15 cellular contexts compared by ENCODE assay signal in the genomic region with DNA sequence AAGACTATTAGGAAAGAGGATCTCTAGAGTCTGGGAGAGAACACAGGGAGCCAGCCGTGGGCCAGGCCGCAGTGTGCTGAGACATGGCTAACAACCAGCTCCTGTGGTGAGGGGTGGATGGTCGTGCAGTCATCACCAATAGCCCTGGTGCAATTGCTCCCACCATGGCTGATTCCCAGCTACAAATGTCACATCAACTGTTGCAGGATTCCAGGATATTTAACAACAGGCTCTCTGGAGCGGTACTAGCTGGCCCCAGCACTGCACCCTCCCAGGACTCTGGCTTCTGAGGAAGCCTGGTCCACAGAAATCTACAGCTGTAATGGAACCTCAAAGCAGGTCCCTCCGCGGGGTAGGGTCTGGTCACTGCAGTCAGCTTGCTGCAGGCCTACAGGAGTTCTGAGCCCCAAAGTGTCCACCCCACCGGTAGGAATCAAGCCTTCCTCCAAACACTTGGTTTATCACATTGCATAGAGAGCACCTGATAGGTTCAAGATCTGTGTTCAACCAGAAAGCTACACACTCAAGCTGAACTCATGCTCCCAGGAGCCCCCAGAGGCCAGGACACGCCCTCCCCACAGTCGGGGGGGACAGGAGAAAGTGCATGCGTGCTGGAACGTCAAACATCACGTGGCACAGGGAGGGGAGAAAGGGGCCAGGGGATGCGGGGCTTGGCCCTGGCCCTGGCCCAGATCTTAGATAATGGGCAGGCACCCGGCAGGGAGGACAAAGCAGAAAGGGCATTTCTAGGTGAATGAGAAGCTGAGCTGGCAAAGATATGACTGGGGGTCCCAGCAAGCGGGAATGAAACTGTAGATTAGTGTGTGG.
A peak's percentile ranks its signal among the peaks of the same experiment; 100 is the strongest.
DNase-seq lines count a peak whose midpoint lies in the region; ATAC-seq and TF ChIP-seq lines count a peak whose summit lies in the region.
"Had no signal": no experiment of that assay in that cellular context is flagged by ENCODE, and none has a peak within 500 bp of the region (broad histone marks: within the 10 kb centered on the region; RNA-seq: fewer than 3 reads in every experiment).

No MANE protein-coding gene starts in this region.

- H3K27me3 ChIP-seq in PC-3 (ENCODE audit: low read length) = peaks cover 3% of the 10 kb centered on the region; the same call in 1 of the 2 replicates

- POLR2A ChIA-PET in PC-3 (lab: Charles Lee; ENCODE audit: unreplicated experiment) = no interaction called here

- no peak overlapping the region for H3K9ac ChIP-seq in PC-3 (ENCODE audit: low read length)

- H3K4me3 ChIP-seq in PC-3 (ENCODE audit: low read length) = no peak overlapping the region
- H3K4me3 ChIP-seq: K562, SJSA1 had no signal

- H4K20me1 ChIP-seq in PC-3 (ENCODE audit: low read length) = no peaks in the 10 kb centered on the region

- no peak overlapping the region for H2AFZ ChIP-seq in PC-3 (ENCODE audit: low read length)

- peaks cover 5% of the 10 kb centered on the region for H3K9me3 Mint-ChIP-seq in chondrocyte (ENCODE audit: low read depth)

- CTCF ChIA-PET in PC-3 (lab: Charles Lee) = no interaction called here

- H3K9me2 ChIP-seq in PC-3 (replicated peaks; ENCODE audit: low read length) = no peaks in the 10 kb centered on the region

- no peak overlapping the region for H3K27ac Mint-ChIP-seq in chondrocyte (ENCODE audit: unreplicated experiment)
- H3K27ac Mint-ChIP-seq: B cell; CD4-positive, CD25-positive, alpha-beta regulatory T cell had no signal

- ATAC-seq in PC-3 = no peak
- ATAC-seq in omental fat pad (ENCODE audit: low FRiP score) = peak; percentile 40
- ATAC-seq in HG02852 (IDR thresholded peaks at IDR 0.05; ENCODE audit: unreplicated experiment) = no peak
- ATAC-seq in HG02970 (IDR thresholded peaks at IDR 0.05; ENCODE audit: low FRiP score, unreplicated experiment) = no peak
- ATAC-seq: K562 had no signal

- no peaks in the 10 kb centered on the region for H3F3A ChIP-seq in PC-3 (ENCODE audit: low read length, unreplicated experiment)

- no peaks in the 10 kb centered on the region for H3K36me3 ChIP-seq in PC-3 (ENCODE audit: low read depth, low read length)
- H3K36me3 ChIP-seq: SJSA1 had no signal

- peaks cover 2% of the 10 kb centered on the region for H3K27me3 Mint-ChIP-seq in chondrocyte (ENCODE audit: low read depth)

- H3K27ac ChIP-seq in PC-3 (ENCODE audit: low read length) = 0 out of 2 replicates have a peak overlapping the region, but pooled peaks have one; percentile 11
- H3K27ac ChIP-seq: SJSA1 had no signal

- no peak overlapping the region for H3K4me2 ChIP-seq in PC-3 (ENCODE audit: low read length)

- no peaks in the 10 kb centered on the region for H3K4me1 ChIP-seq in PC-3 (ENCODE audit: insufficient read depth, low read length)
- H3K4me1 ChIP-seq: SJSA1 had no signal

- no TSS peak for BruUV-seq in PC-3 (replicated peaks; lab: Mats Ljungman, UMichigan)

- DNase-seq in PC-3 (no peak), chondrocyte (ENCODE audit: low spot score) (peak; percentile 49), omental fat pad (ENCODE audit: low spot score) (no peak), MV-4-11 (lab: John Stamatoyannopoulos, UW) (no peak), Ammon's horn (ENCODE audit: low spot score) (no peak)
- peak; percentile 10 for DNase-seq in stimulated activated CD8-positive, alpha-beta memory T cell treated with anti-CD3 and anti-CD28 coated beads, Interleukin-4, amount 100 ng/mL, for 48 hours
- DNase-seq: CD4-positive, CD25-positive, alpha-beta regulatory T cell; H7; NCI-H2029 treated with DMSO at 0.1 percent for 48 hours; NCI-H748 treated with DMSO at 0.1 percent for 48 hours had no signal

- H3K4me3 Mint-ChIP-seq in chondrocyte (ENCODE audit: unreplicated experiment) = no peak overlapping the region
- H3K4me3 Mint-ChIP-seq: B cell; CD4-positive, CD25-positive, alpha-beta regulatory T cell had no signal

- TF ChIP-seq CTCF in PC-3 (conservative IDR thresholded peaks at IDR 0.05; ENCODE audit: low read depth, low read length) (no peak), chondrocyte (IDR thresholded peaks at IDR 0.05) (no peak), omental fat pad (IDR thresholded peaks at IDR 0.05) (no peak)

- no peaks in the 10 kb centered on the region for H3K79me2 ChIP-seq in PC-3 (ENCODE audit: low read length)

- no peaks in the 10 kb centered on the region for H3K9me3 ChIP-seq in PC-3 (ENCODE audit: low read length)
- H3K9me3 ChIP-seq: SJSA1 had no signal

- H3K4me1 Mint-ChIP-seq in chondrocyte (ENCODE audit: low read depth) = no peaks in the 10 kb centered on the region
- H3K4me1 Mint-ChIP-seq: B cell; CD4-positive, CD25-positive, alpha-beta regulatory T cell had no signal

- H3K36me3 Mint-ChIP-seq in chondrocyte (ENCODE audit: low read depth) = no peaks in the 10 kb centered on the region
- H3K36me3 Mint-ChIP-seq: CD4-positive, CD25-positive, alpha-beta regulatory T cell had no signal

- intact Hi-C loops in PC-3 (cut with micrococcal nuclease) = no loop called here

Comparison
In these comparisons a context has a peak if more than half of its experiments do, and no peak if none do; other contexts are left out.
1. DNase-seq: peak in chondrocyte (single experiment) and stimulated activated CD8-positive, alpha-beta memory T cell treated with anti-CD3 and anti-CD28 coated beads, Interleukin-4, amount 100 ng/mL, for 48 hours (single experiment); none in PC-3 (single experiment), omental fat pad (single experiment), MV-4-11 (single experiment) and Ammon's horn (single experiment).